Comparison of ENCODE assay signal across 18 cellular contexts in the genomic region with DNA sequence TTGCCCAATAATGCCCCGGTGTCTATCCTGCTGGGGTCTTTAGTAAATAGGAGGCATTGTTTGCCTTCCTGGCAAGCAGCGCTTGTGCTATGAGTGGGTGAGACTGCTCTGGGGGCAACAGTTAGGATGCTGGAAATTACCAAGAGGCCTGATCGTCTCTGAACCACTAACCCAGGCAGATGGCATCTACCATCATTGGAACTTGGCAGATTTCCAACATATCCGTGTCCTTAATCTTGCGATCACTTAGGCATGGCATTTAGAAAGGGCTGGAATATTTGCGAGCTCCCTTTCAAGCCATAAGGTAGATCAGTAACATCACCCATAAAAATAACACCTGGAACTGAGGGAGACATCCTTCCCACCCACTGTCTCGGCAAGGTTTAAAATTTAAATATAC. TPM values are rescaled to one million over a fixed set of nuclear protein-coding genes. Genes with fewer than 3 reads are reported as not detected.
DNase-seq lines count a peak whose midpoint lies in the region; ATAC-seq and TF ChIP-seq lines count a peak whose summit lies in the region.
"Had no signal": no experiment of that assay in that cellular context is flagged by ENCODE, and none has a peak within 500 bp of the region (broad histone marks: within the 10 kb centered on the region; RNA-seq: fewer than 3 reads in every experiment).

No MANE protein-coding gene starts in this region.

- H3K27ac ChIP-seq in SK-N-SH (ENCODE audit: low read depth in 2 of 2, low read length in 1 of 2): no peak overlapping the region

- H2AFZ ChIP-seq in SK-N-SH (ENCODE audit: low read depth): no peak overlapping the region

- CTCF ChIA-PET in SK-N-SH (lab: Yijun Ruan, JAX): interaction anchor here (1.5 to 1.9 kb wide), 2 partner anchors 17 to 400 kb away, joined by 4 to 5 read pairs; no protein-coding TSS in a partner anchor

- H3K4me1 ChIP-seq in SK-N-SH (ENCODE audit: control insufficient read depth in 1 of 2, insufficient read depth in 2 of 2, low read depth in 1 of 2, low read length in 1 of 2): peaks cover 0 to 23% of the 10 kb centered on the region in 2 experiments; a peak in 2 of 4 replicates
- H3K4me1 ChIP-seq: BE2C had no signal

- H3K4me3 ChIP-seq in SK-N-SH (ENCODE audit: low read depth in 2 of 2, low read length in 1 of 2): no peak overlapping the region

- H3K36me3 ChIP-seq in SK-N-SH (replicated peaks in 1 of 2; ENCODE audit: control insufficient read depth in 1 of 2, insufficient read depth in 2 of 2, low read length in 1 of 2): no peaks in the 10 kb centered on the region
- H3K36me3 ChIP-seq: BE2C had no signal

- H3K9ac ChIP-seq in SK-N-SH: no peak overlapping the region

- H3K4me2 ChIP-seq in SK-N-SH: no peak overlapping the region

- TF ChIP-seq RAD21 in SK-N-SH (IDR thresholded peaks at IDR 0.05; ENCODE audit: low read length): no peak

- ATAC-seq in SK-N-SH treated with all-trans-retinoic acid at 6 μM for 48 hours: no peak
- ATAC-seq in left lobe of liver: no peak

- TF ChIP-seq EP300 in SK-N-SH (IDR thresholded peaks at IDR 0.05; ENCODE audit: borderline replicate concordance in 1 of 2, low read depth in 1 of 2, low read length in 1 of 2): peak in 1 of 2 experiments; percentile 34; a peak in 1 of 4 replicates

- no peaks in the 10 kb centered on the region for H3K9me3 ChIP-seq in SK-N-SH
- H3K9me3 ChIP-seq: BE2C had no signal

- no peaks in the 10 kb centered on the region for H3K79me2 ChIP-seq in SK-N-SH (ENCODE audit: insufficient read depth)

- H3K27me3 ChIP-seq in SK-N-SH (ENCODE audit: insufficient read depth): no peaks in the 10 kb centered on the region
- H3K27me3 ChIP-seq: BE2C had no signal

- no peaks in the 10 kb centered on the region for H3K9me2 ChIP-seq in SK-N-SH

- in situ Hi-C loops in G401 (cut with HindIII; ENCODE audit: low sequenced_read_pairs): no loop called here

- no peaks in the 10 kb centered on the region for H4K20me1 ChIP-seq in SK-N-SH (ENCODE audit: insufficient read depth)

- no peaks in the 10 kb centered on the region for H3F3A ChIP-seq in SK-N-SH (replicated peaks; ENCODE audit: insufficient read depth)

- POLR2A ChIA-PET in SK-N-SH (lab: Yijun Ruan, JAX): no interaction called here

- TF ChIP-seq CTCF in SK-N-SH (IDR thresholded peaks at IDR 0.05): no peak

- 49% methylated on average over 7 of the region's 7 CpGs for WGBS in SK-N-SH (ENCODE audit: low lambda C conversion rate)

- DNase-seq in DMS79 treated with DMSO at 0.1 percent for 48 hours (lab: John Stamatoyannopoulos, UW) (peak; percentile 12), DMS79 (lab: John Stamatoyannopoulos, UW) (no peak), SK-N-SH (peak; percentile 59), NCI-H345 (lab: John Stamatoyannopoulos, UW) (peak; percentile 69), left lobe of liver (ENCODE audit: low spot score) (peak; percentile 12), G401 (ENCODE audit: low spot score) (no peak), T-helper 2 cell (no peak)
- DNase-seq: BE2C; CD4-positive, alpha-beta T cell; GDM1; KBM-7; NCI-H1436 treated with DMSO at 0.1 percent for 48 hours; NCI-H446 treated with DMSO at 0.1 percent for 48 hours; Right ventricle myocardium superior; T-helper 1 cell; T1000 had no signal

TF ChIP-seq in SK-N-SH, 30 proteins besides CTCF, POLR2A, EP300 and RAD21:
- TF ChIP-seq USF1 (IDR thresholded peaks at IDR 0.05; ENCODE audit: borderline replicate concordance, low read depth): no peak
- TF ChIP-seq REST (IDR thresholded peaks at IDR 0.05; ENCODE audit: low read depth, low read length): no peak
- TF ChIP-seq GATA2 (CRISPR knock-in tag; IDR thresholded peaks at IDR 0.05): peak; percentile 44; the same call in 1 of the 2 replicates

TF ChIP-seq in SK-N-SH treated with all-trans-retinoic acid at 6 μM for 48 hours, 23 proteins besides CTCF, POLR2A, EP300 and RAD21:
- no peak for TF ChIP-seq PATZ1 (CRISPR knock-in tag; IDR thresholded peaks at IDR 0.05; ENCODE audit: borderline replicate concordance)
- TF ChIP-seq BACH2 (CRISPR knock-in tag; IDR thresholded peaks at IDR 0.05; ENCODE audit: borderline replicate concordance): no peak
- TF ChIP-seq, protein P1, sequence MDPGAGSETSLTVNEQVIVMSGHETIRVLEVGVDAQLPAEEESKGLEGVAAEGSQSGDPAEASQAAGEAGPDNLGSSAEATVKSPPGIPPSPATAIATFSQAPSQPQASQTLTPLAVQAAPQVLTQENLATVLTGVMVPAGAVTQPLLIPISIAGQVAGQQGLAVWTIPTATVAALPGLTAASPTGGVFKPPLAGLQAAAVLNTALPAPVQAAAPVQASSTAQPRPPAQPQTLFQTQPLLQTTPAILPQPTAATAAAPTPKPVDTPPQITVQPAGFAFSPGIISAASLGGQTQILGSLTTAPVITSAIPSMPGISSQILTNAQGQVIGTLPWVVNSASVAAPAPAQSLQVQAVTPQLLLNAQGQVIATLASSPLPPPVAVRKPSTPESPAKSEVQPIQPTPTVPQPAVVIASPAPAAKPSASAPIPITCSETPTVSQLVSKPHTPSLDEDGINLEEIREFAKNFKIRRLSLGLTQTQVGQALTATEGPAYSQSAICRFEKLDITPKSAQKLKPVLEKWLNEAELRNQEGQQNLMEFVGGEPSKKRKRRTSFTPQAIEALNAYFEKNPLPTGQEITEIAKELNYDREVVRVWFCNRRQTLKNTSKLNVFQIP (CRISPR knock-in tag; IDR thresholded peaks at IDR 0.05; ENCODE audit: borderline replicate concordance, low read depth): no peak
- no peak for TF ChIP-seq ISL1 (CRISPR knock-in tag; IDR thresholded peaks at IDR 0.05)
- no peak for TF ChIP-seq SNAI2 (CRISPR knock-in tag; IDR thresholded peaks at IDR 0.05)
- TF ChIP-seq ZNF565 (CRISPR knock-in tag; conservative IDR thresholded peaks at IDR 0.05; ENCODE audit: low read depth): no peak
- TF ChIP-seq ZFP30 (CRISPR knock-in tag; IDR thresholded peaks at IDR 0.05): no peak
- no peak for TF ChIP-seq ZNF8 (CRISPR knock-in tag; IDR thresholded peaks at IDR 0.05)

RNA-seq across cellular contexts. Expression of gene SH3RF3, which starts 18.8 kb away (rescaled TPM):
- 1.3 and 1.9 TPM in 2 replicates for polyA plus RNA-seq in SK-N-SH (2012; rRNA removed)
- 0.99 and 1.5 TPM in 2 replicates for polyA plus RNA-seq in SK-N-SH (2012; cell fraction: cytosol; rRNA removed)
- 3.5 and 3.8 TPM in 2 replicates for polyA plus RNA-seq in SK-N-SH (2012; cell fraction: nucleus; rRNA removed)
- 1.1 TPM for total RNA-seq in left lobe of liver
- total RNA-seq in G401 (2014; rRNA removed; shearing (Covaris generic)): not detected in 2 replicates
- total RNA-seq: OCI-LY7 had no signal

Comparison
In these comparisons a context has a peak if more than half of its experiments do, and no peak if none do; other contexts are left out.
1. DNase-seq: peak in DMS79 treated with DMSO at 0.1 percent for 48 hours (single experiment), SK-N-SH (single experiment), NCI-H345 (single experiment) and left lobe of liver (single experiment); none in DMS79 (single experiment), G401 (single experiment) and T-helper 2 cell (0 of 5).